In the genomic region with DNA sequence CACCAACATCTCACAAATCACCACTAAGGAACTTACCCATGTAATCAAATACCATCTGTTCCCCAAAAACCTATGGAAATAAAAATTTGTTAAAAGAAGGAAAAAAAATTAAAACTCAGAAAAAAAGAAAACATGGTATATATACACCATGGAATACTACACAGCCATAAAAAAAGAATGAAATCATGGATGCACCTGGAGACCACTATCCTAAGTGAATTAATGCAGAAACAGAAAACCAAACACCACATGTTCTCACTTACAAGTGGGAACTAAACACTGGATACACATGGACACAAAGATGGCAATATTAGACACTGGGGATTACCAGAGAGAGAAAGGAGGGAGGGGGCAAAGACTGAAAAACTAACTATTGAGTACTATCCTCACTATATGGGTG, we compare ENCODE assay signal across 2 cellular contexts.
TF ChIP-seq lines count a peak whose summit lies in the region.

No MANE protein-coding gene starts in this region.

TF ChIP-seq in HEK293, 187 proteins besides CTCF, POLR2A, EP300 and RAD21:
- TF ChIP-seq, protein P1, sequence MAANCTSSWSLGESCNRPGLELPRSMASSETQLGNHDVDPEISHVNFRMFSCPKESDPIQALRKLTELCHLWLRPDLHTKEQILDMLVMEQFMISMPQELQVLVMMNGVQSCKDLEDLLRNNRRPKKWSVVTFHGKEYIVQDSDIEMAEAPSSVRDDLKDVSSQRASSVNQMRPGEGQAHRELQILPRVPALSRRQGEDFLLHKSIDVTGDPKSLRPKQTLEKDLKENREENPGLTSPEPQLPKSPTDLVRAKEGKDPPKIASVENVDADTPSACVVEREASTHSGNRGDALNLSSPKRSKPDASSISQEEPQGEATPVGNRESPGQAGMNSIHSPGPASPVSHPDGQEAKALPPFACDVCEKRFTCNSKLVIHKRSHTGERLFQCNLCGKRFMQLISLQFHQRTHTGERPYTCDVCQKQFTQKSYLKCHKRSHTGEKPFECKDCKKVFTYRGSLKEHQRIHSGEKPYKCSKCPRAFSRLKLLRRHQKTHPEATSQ (tag by site-specific recombination; IDR thresholded peaks at IDR 0.05): no peak
- TF ChIP-seq, protein P2, sequence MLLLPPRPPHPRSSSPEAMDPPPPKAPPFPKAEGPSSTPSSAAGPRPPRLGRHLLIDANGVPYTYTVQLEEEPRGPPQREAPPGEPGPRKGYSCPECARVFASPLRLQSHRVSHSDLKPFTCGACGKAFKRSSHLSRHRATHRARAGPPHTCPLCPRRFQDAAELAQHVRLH (tag by site-specific recombination; IDR thresholded peaks at IDR 0.05): peak; percentile 81; the same call in 1 of the 2 replicates
- TF ChIP-seq ZNF146 (tag by site-specific recombination; IDR thresholded peaks at IDR 0.05) (peak; percentile 95), ZNF792 (tag by site-specific recombination; IDR thresholded peaks at IDR 0.05) (no peak), ZNF133 (tag by site-specific recombination; IDR thresholded peaks at IDR 0.05) (no peak)
- TF ChIP-seq, protein P3, sequence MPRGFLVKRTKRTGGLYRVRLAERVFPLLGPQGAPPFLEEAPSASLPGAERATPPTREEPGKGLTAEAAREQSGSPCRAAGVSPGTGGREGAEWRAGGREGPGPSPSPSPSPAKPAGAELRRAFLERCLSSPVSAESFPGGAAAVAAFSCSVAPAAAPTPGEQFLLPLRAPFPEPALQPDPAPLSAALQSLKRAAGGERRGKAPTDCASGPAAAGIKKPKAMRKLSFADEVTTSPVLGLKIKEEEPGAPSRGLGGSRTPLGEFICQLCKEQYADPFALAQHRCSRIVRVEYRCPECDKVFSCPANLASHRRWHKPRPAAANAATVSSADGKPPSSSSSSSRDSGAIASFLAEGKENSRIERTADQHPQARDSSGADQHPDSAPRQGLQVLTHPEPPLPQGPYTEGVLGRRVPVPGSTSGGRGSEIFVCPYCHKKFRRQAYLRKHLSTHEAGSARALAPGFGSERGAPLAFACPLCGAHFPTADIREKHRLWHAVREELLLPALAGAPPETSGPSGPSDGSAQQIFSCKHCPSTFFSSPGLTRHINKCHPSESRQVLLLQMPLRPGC (tag by site-specific recombination; IDR thresholded peaks at IDR 0.05): no peak

TF ChIP-seq in K562, 482 proteins besides CTCF, POLR2A, EP300 and RAD21:
- TF ChIP-seq TAF15 (IDR thresholded peaks at IDR 0.05; ENCODE audit: low read depth, low read length): no peak
- no peak for TF ChIP-seq MCM5 (IDR thresholded peaks at IDR 0.05; ENCODE audit: low read depth)
- peak; percentile 17 for TF ChIP-seq ZNF146 (CRISPR knock-in tag; IDR thresholded peaks at IDR 0.05; ENCODE audit: unreplicated experiment)
- no peak for TF ChIP-seq PTBP1 (IDR thresholded peaks at IDR 0.05; ENCODE audit: low read depth, low read length)
- TF ChIP-seq SRSF9 (IDR thresholded peaks at IDR 0.05; ENCODE audit: borderline replicate concordance, low read depth, low read length): no peak
- no peak for TF ChIP-seq ZNF124 (CRISPR knock-in tag; IDR thresholded peaks at IDR 0.05)
TF ChIP-seq in K562: peak in this region for 1.
